39 cellular contexts compared by ENCODE assay signal in the genomic region with DNA sequence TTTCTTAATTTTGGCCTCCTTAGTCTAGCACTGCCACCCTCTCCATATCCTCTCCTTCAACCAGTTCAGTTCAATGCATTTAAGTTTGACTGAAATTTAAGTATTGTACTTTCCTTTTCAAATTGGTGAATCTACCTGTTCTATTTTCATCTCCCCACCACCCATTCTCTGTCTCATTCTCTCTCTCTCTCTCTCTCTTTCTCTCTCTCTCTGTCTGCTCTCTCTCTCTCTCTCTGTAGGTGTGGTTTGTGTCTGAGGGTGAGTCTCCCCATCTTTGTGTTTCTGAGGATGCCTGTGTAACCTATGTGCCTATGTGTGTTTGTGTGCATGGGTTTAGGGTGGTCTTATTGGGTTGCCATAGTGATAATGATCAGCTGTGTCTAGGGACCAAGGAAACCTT. TPM values are rescaled to one million over a fixed set of nuclear protein-coding genes. Genes with fewer than 3 reads are reported as not detected.
"Had no signal": no experiment of that assay in that cellular context is flagged by ENCODE, and none has a peak within 500 bp of the region (broad histone marks: within the 10 kb centered on the region; RNA-seq: fewer than 3 reads in every experiment).

No MANE protein-coding gene starts in this region.

- ATAC-seq: activated CD8-positive, alpha-beta T cell treated with anti-CD3 and anti-CD28 coated beads for 36 hours; activated naive CD8-positive, alpha-beta T cell treated with anti-CD3 and anti-CD28 coated beads, Interleukin-2, amount 50 U/mL, for 24 hours; activated T-cell treated with anti-CD3 and anti-CD28 coated beads, Interleukin-2, amount 50 U/mL, for 4 hours; Right ventricle myocardium inferior; SK-N-SH treated with all-trans-retinoic acid at 6 μM for 48 hours had no signal

- DNase-seq: activated CD4-positive, alpha-beta T cell treated with anti-CD3 and anti-CD28 coated beads, Interleukin-2, amount 10 ng/mL, durations not matched to agents 24 days and 14 days; activated CD4-positive, alpha-beta T cell treated with anti-CD3 and anti-CD28 coated beads, Interleukin-2, amount 50 U/mL, for 4 hours; activated CD8-positive, alpha-beta T cell treated with anti-CD3 and anti-CD28 coated beads for 36 hours; activated effector memory CD4-positive, alpha-beta T cell treated with Interleukin-2 at 50 U/mL for 16 hours; activated naive CD4-positive, alpha-beta T cell treated with anti-CD3 and anti-CD28 coated beads, Interleukin-2, amount 10 ng/mL, durations not matched to agents 7 days and 5 days; activated naive CD8-positive, alpha-beta T cell treated with anti-CD3 and anti-CD28 coated beads, Interleukin-2, amount 50 U/mL, for 24 hours; activated T-cell treated with anti-CD3 and anti-CD28 coated beads for 4 hours; activated T-cell treated with anti-CD3 and anti-CD28 coated beads, Interleukin-2, amount 50 U/mL, for 4 hours; anterior cingulate cortex; brain microvascular endothelial cell; central memory CD4-positive, alpha-beta T cell; Karpas-422; KBM-7; MG63; MV-4-11; NCI-H1092; NCI-H1436 treated with DMSO at 0.1 percent for 48 hours; NCI-H1694 treated with DMSO at 0.1 percent for 48 hours; NCI-H2029; NCI-H345; NCI-H510A; NCI-H526; NCI-H748 treated with DMSO at 0.1 percent for 48 hours; NK-92 treated with Interleukin-12 subunit alpha and Interleukin-12 subunit beta, amount 100 ng/mL, for 24 hours; PC-9; SIG-M5; SW 1271; T-helper 1 cell had no signal

- H3K27ac ChIP-seq: brain microvascular endothelial cell, PC-9, RWPE1 had no signal

- H3K4me2 ChIP-seq: PC-9 had no signal

- H3K4me3 ChIP-seq: MG63, PC-9 had no signal

- H2AFZ ChIP-seq: PC-9 had no signal

- H3K27ac Mint-ChIP-seq: activated CD4-positive, alpha-beta T cell treated with anti-CD3 and anti-CD28 coated beads, Interleukin-2, amount 10 ng/mL, durations not matched to agents 24 days and 14 days; activated CD8-positive, alpha-beta T cell treated with anti-CD3 and anti-CD28 coated beads for 36 hours; activated naive CD4-positive, alpha-beta T cell treated with anti-CD3 and anti-CD28 coated beads, Interleukin-2, amount 10 ng/mL, durations not matched to agents 7 days and 5 days; activated naive CD8-positive, alpha-beta T cell; activated naive CD8-positive, alpha-beta T cell treated with anti-CD3 and anti-CD28 coated beads, Interleukin-2, amount 50 U/mL, for 24 hours; activated T-helper 1 cell treated with anti-CD3 and anti-CD28 coated beads, Interleukin-12 subunit alpha, Interleukin-12 subunit beta, Interleukin-2, Interleukin-4 antibody, amounts not matched to agents 30 ng/mL and 10 ng/mL and 1 ng/mL, durations not matched to agents 14 hours and 24 hours and 36 hours had no signal

- H3K9me3 Mint-ChIP-seq: activated CD4-positive, alpha-beta T cell treated with anti-CD3 and anti-CD28 coated beads, Interleukin-2, amount 10 ng/mL, durations not matched to agents 24 days and 14 days; activated CD8-positive, alpha-beta T cell treated with anti-CD3 and anti-CD28 coated beads for 36 hours; activated naive CD4-positive, alpha-beta T cell treated with anti-CD3 and anti-CD28 coated beads, Interleukin-2, amount 10 ng/mL, durations not matched to agents 7 days and 5 days; activated naive CD8-positive, alpha-beta T cell treated with anti-CD3 and anti-CD28 coated beads, Interleukin-2, amount 50 U/mL, for 24 hours; activated T-cell treated with anti-CD3 and anti-CD28 coated beads, Interleukin-2, amount 50 U/mL, for 4 hours; activated T-helper 1 cell treated with anti-CD3 and anti-CD28 coated beads, Interleukin-12 subunit alpha, Interleukin-12 subunit beta, Interleukin-2, Interleukin-4 antibody, amounts not matched to agents 30 ng/mL and 10 ng/mL and 1 ng/mL, durations not matched to agents 14 hours and 24 hours and 36 hours had no signal

- H3K36me3 ChIP-seq: brain microvascular endothelial cell, MG63 had no signal

- H3K9me3 ChIP-seq: MG63 had no signal

- H3K4me3 Mint-ChIP-seq: activated CD4-positive, alpha-beta T cell treated with anti-CD3 and anti-CD28 coated beads, Interleukin-2, amount 10 ng/mL, durations not matched to agents 24 days and 14 days; activated CD8-positive, alpha-beta T cell treated with anti-CD3 and anti-CD28 coated beads for 36 hours; activated naive CD4-positive, alpha-beta T cell treated with anti-CD3 and anti-CD28 coated beads, Interleukin-2, amount 10 ng/mL, durations not matched to agents 7 days and 5 days; activated naive CD8-positive, alpha-beta T cell; activated naive CD8-positive, alpha-beta T cell treated with anti-CD3 and anti-CD28 coated beads, Interleukin-2, amount 50 U/mL, for 24 hours; activated T-cell treated with anti-CD3 and anti-CD28 coated beads, Interleukin-2, amount 50 U/mL, for 4 hours; activated T-helper 1 cell treated with anti-CD3 and anti-CD28 coated beads, Interleukin-12 subunit alpha, Interleukin-12 subunit beta, Interleukin-2, Interleukin-4 antibody, amounts not matched to agents 30 ng/mL and 10 ng/mL and 1 ng/mL, durations not matched to agents 14 hours and 24 hours and 36 hours had no signal

- FAIRE-seq: RCC 7860, TTC549 had no signal

- H3K36me3 Mint-ChIP-seq: activated naive CD4-positive, alpha-beta T cell treated with anti-CD3 and anti-CD28 coated beads, Interleukin-2, amount 10 ng/mL, durations not matched to agents 7 days and 5 days; activated naive CD8-positive, alpha-beta T cell had no signal

RNA-seq across cellular contexts. Expression of a gene that starts 10.1 kb away (rescaled TPM):
- total RNA-seq: activated CD4-positive, alpha-beta T cell treated with anti-CD3 and anti-CD28 coated beads, Interleukin-2, amount 10 ng/mL, durations not matched to agents 24 days and 14 days; activated CD8-positive, alpha-beta memory T cell treated with anti-CD3 and anti-CD28 coated beads for 36 hours; activated CD8-positive, alpha-beta T cell treated with anti-CD3 and anti-CD28 coated beads for 36 hours; activated T-cell treated with anti-CD3 and anti-CD28 coated beads, Interleukin-2, amount 50 U/mL, for 4 hours; activated T-helper 1 cell treated with anti-CD3 and anti-CD28 coated beads, Interleukin-12 subunit alpha, Interleukin-12 subunit beta, Interleukin-2, Interleukin-4 antibody, amounts not matched to agents 30 ng/mL and 10 ng/mL and 1 ng/mL, durations not matched to agents 14 hours and 24 hours and 36 hours; OCI-LY7; PC-9; Right ventricle myocardium inferior; SK-MEL-5; T-helper 2 cell treated with Interferon-gamma antibody and Interleukin-4, amounts not matched to agents 100 ng/mL and 5 ng/mL, for 36 hours had no signal

RNA-seq across cellular contexts. Expression of a gene that starts 39.2 kb away (rescaled TPM):
- total RNA-seq: activated CD4-positive, alpha-beta T cell treated with anti-CD3 and anti-CD28 coated beads, Interleukin-2, amount 10 ng/mL, durations not matched to agents 24 days and 14 days; activated CD8-positive, alpha-beta memory T cell treated with anti-CD3 and anti-CD28 coated beads for 36 hours; activated CD8-positive, alpha-beta T cell treated with anti-CD3 and anti-CD28 coated beads for 36 hours; activated T-helper 1 cell treated with anti-CD3 and anti-CD28 coated beads, Interleukin-12 subunit alpha, Interleukin-12 subunit beta, Interleukin-2, Interleukin-4 antibody, amounts not matched to agents 30 ng/mL and 10 ng/mL and 1 ng/mL, durations not matched to agents 14 hours and 24 hours and 36 hours; OCI-LY7; PC-9; Right ventricle myocardium inferior; T-helper 2 cell treated with Interferon-gamma antibody and Interleukin-4, amounts not matched to agents 100 ng/mL and 5 ng/mL, for 36 hours had no signal

RNA-seq across cellular contexts. Expression of a gene that starts 58.6 kb away (rescaled TPM):
- total RNA-seq: activated CD4-positive, alpha-beta T cell treated with anti-CD3 and anti-CD28 coated beads, Interleukin-2, amount 10 ng/mL, durations not matched to agents 24 days and 14 days; activated CD8-positive, alpha-beta memory T cell treated with anti-CD3 and anti-CD28 coated beads for 36 hours; activated CD8-positive, alpha-beta T cell treated with anti-CD3 and anti-CD28 coated beads for 36 hours; activated T-cell treated with anti-CD3 and anti-CD28 coated beads, Interleukin-2, amount 50 U/mL, for 4 hours; activated T-helper 1 cell treated with anti-CD3 and anti-CD28 coated beads, Interleukin-12 subunit alpha, Interleukin-12 subunit beta, Interleukin-2, Interleukin-4 antibody, amounts not matched to agents 30 ng/mL and 10 ng/mL and 1 ng/mL, durations not matched to agents 14 hours and 24 hours and 36 hours; OCI-LY7; PC-9; Right ventricle myocardium inferior; SK-MEL-5; T-helper 2 cell treated with Interferon-gamma antibody and Interleukin-4, amounts not matched to agents 100 ng/mL and 5 ng/mL, for 36 hours had no signal
